In genomic region chr22:28188480-28188879, GRCh38 we compare ENCODE assay signal across 21 cellular contexts.
"Had no signal": no experiment of that assay in that cellular context is flagged by ENCODE, and none has a peak within 500 bp of the region (broad histone marks: within the 10 kb centered on the region; RNA-seq: fewer than 3 reads in every experiment).

No MANE protein-coding gene starts in this region.

- ATAC-seq: activated CD8-positive, alpha-beta T cell treated with anti-CD3 and anti-CD28 coated beads, Interleukin-2, amount 10 ng/mL, durations not matched to agents 7 days and 5 days; activated naive CD8-positive, alpha-beta T cell treated with anti-CD3 and anti-CD28 coated beads, Interleukin-2, amount 50 U/mL, for 24 hours; naive thymus-derived CD4-positive, alpha-beta T cell; right lobe of liver had no signal

- H3K9ac ChIP-seq: parathyroid adenoma had no signal

- H3K27ac ChIP-seq: brain microvascular endothelial cell, dorsolateral prefrontal cortex, parathyroid adenoma, right lobe of liver had no signal

- H3K9me3 ChIP-seq: right lobe of liver had no signal

- H3K36me3 ChIP-seq: brain microvascular endothelial cell, right lobe of liver had no signal

- DNase-seq: activated CD4-positive, alpha-beta T cell treated with anti-CD3 and anti-CD28 coated beads, Interleukin-2, amount 10 ng/mL, durations not matched to agents 24 days and 14 days; activated CD8-positive, alpha-beta T cell treated with anti-CD3 and anti-CD28 coated beads, Interleukin-2, amount 10 ng/mL, durations not matched to agents 7 days and 5 days; activated naive CD4-positive, alpha-beta T cell treated with Interleukin-2 at 50 U/mL for 16 hours; activated naive CD8-positive, alpha-beta T cell treated with anti-CD3 and anti-CD28 coated beads, Interleukin-2, amount 50 U/mL, for 24 hours; activated T-cell treated with anti-CD3 and anti-CD28 coated beads, Interleukin-2, amount 50 U/mL, for 24 hours; aorta; brain microvascular endothelial cell; central memory CD4-positive, alpha-beta T cell; dorsolateral prefrontal cortex; erythroblast; foreskin melanocyte; glutamatergic neuron; hippocampal formation; immature natural killer cell; naive thymus-derived CD4-positive, alpha-beta T cell; right lobe of liver; small intestine; stimulated activated CD4-positive, alpha-beta T cell treated with anti-CD3 and anti-CD28 coated beads, Interleukin-15, amount 100 ng/mL, for 24 hours; stimulated activated CD4-positive, alpha-beta T cell treated with anti-CD3 and anti-CD28 coated beads, Interleukin-2, amount 100 ng/mL, for 48 hours; T1000 had no signal

- H3K27me3 ChIP-seq: brain microvascular endothelial cell, dorsolateral prefrontal cortex, right lobe of liver had no signal

- H2AFZ ChIP-seq: parathyroid adenoma had no signal

- H3K4me1 ChIP-seq: parathyroid adenoma had no signal

- H3K4me3 ChIP-seq: dorsolateral prefrontal cortex, right lobe of liver had no signal
